1 cellular context compared by ENCODE assay signal in genomic region chr12:86741531-86741930, GRCh38.
TF ChIP-seq lines count a peak whose summit lies in the region.

No MANE protein-coding gene starts in this region.

TF ChIP-seq in GM23338, 12 proteins besides CTCF, POLR2A, EP300 and RAD21 (continued from another document):
- TF ChIP-seq, protein P1, sequence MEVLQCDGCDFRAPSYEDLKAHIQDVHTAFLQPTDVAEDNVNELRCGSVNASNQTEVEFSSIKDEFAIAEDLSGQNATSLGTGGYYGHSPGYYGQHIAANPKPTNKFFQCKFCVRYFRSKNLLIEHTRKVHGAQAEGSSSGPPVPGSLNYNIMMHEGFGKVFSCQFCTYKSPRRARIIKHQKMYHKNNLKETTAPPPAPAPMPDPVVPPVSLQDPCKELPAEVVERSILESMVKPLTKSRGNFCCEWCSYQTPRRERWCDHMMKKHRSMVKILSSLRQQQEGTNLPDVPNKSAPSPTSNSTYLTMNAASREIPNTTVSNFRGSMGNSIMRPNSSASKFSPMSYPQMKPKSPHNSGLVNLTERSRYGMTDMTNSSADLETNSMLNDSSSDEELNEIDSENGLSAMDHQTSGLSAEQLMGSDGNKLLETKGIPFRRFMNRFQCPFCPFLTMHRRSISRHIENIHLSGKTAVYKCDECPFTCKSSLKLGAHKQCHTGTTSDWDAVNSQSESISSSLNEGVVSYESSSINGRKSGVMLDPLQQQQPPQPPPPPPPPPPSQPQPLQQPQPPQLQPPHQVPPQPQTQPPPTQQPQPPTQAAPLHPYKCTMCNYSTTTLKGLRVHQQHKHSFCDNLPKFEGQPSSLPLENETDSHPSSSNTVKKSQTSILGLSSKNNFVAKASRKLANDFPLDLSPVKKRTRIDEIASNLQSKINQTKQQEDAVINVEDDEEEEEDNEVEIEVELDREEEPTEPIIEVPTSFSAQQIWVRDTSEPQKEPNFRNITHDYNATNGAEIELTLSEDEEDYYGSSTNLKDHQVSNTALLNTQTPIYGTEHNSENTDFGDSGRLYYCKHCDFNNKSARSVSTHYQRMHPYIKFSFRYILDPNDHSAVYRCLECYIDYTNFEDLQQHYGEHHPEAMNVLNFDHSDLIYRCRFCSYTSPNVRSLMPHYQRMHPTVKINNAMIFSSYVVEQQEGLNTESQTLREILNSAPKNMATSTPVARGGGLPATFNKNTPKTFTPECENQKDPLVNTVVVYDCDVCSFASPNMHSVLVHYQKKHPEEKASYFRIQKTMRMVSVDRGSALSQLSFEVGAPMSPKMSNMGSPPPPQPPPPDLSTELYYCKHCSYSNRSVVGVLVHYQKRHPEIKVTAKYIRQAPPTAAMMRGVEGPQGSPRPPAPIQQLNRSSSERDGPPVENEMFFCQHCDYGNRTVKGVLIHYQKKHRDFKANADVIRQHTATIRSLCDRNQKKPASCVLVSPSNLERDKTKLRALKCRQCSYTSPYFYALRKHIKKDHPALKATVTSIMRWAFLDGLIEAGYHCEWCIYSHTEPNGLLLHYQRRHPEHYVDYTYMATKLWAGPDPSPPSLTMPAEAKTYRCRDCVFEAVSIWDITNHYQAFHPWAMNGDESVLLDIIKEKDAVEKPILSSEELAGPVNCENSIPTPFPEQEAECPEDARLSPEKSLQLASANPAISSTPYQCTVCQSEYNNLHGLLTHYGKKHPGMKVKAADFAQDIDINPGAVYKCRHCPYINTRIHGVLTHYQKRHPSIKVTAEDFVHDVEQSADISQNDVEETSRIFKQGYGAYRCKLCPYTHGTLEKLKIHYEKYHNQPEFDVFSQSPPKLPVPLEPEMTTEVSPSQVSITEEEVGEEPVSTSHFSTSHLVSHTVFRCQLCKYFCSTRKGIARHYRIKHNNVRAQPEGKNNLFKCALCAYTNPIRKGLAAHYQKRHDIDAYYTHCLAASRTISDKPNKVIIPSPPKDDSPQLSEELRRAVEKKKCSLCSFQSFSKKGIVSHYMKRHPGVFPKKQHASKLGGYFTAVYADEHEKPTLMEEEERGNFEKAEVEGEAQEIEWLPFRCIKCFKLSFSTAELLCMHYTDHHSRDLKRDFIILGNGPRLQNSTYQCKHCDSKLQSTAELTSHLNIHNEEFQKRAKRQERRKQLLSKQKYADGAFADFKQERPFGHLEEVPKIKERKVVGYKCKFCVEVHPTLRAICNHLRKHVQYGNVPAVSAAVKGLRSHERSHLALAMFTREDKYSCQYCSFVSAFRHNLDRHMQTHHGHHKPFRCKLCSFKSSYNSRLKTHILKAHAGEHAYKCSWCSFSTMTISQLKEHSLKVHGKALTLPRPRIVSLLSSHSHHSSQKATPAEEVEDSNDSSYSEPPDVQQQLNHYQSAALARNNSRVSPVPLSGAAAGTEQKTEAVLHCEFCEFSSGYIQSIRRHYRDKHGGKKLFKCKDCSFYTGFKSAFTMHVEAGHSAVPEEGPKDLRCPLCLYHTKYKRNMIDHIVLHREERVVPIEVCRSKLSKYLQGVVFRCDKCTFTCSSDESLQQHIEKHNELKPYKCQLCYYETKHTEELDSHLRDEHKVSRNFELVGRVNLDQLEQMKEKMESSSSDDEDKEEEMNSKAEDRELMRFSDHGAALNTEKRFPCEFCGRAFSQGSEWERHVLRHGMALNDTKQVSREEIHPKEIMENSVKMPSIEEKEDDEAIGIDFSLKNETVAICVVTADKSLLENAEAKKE (CRISPR knock-in tag; IDR thresholded peaks at IDR 0.05) = no peak
TF ChIP-seq in GM23338: peak in this region for 0.
